Comparison of ENCODE assay signal across 1 cellular context in genomic region chr15:60469893-60470641, GRCh38.
TF ChIP-seq lines count a peak whose summit lies in the region.

No MANE protein-coding gene starts in this region.

TF ChIP-seq in GM12878, 131 proteins besides CTCF, POLR2A, EP300 and RAD21:
- TF ChIP-seq POU2F2 (IDR thresholded peaks at IDR 0.05; ENCODE audit: borderline replicate concordance, low read depth, low read length) (no peak), NR2F1 (conservative IDR thresholded peaks at IDR 0.05) (no peak), RB1 (IDR thresholded peaks at IDR 0.05; ENCODE audit: borderline replicate concordance) (no peak), HDGF (IDR thresholded peaks at IDR 0.05) (no peak), ZSCAN29 (IDR thresholded peaks at IDR 0.05) (no peak), JUND (IDR thresholded peaks at IDR 0.05; ENCODE audit: low read depth, low read length) (no peak), NKRF (conservative IDR thresholded peaks at IDR 0.05) (no peak), IRF5 (IDR thresholded peaks at IDR 0.05; ENCODE audit: borderline replicate concordance) (no peak), SMAD1 (IDR thresholded peaks at IDR 0.05; ENCODE audit: low read depth, partially characterized antibody) (no peak), RAD51 (IDR thresholded peaks at IDR 0.05) (no peak), ZBTB40 (IDR thresholded peaks at IDR 0.05; ENCODE audit: borderline replicate concordance) (no peak), SMC3 (IDR thresholded peaks at IDR 0.05; ENCODE audit: borderline replicate concordance, low read length) (no peak), POLR2AphosphoS5 (IDR thresholded peaks at IDR 0.05; ENCODE audit: low read length) (no peak), MTA3 (IDR thresholded peaks at IDR 0.05; ENCODE audit: borderline replicate concordance, low read length) (no peak), CREM (IDR thresholded peaks at IDR 0.05; ENCODE audit: low read depth) (no peak), SIX5 (IDR thresholded peaks at IDR 0.05; ENCODE audit: low read depth, low read length, severe bottlenecking) (no peak)
